In genomic region chr10:3046210-3046779, GRCh38 we compare ENCODE assay signal across 1 cellular context.
TF ChIP-seq lines count a peak whose summit lies in the region.

No MANE protein-coding gene starts in this region.

TF ChIP-seq in IMR-90, 13 proteins besides CTCF, POLR2A, EP300 and RAD21 (continued from another document):
- no peak for TF ChIP-seq ELK1 (IDR thresholded peaks at IDR 0.05; ENCODE audit: borderline replicate concordance, low read depth, low read length)
- no peak for TF ChIP-seq CEBPB (IDR thresholded peaks at IDR 0.05; ENCODE audit: low read depth, low read length)
- TF ChIP-seq FOS (IDR thresholded peaks at IDR 0.05; ENCODE audit: low read depth, low read length): no peak
- TF ChIP-seq RFX5 (IDR thresholded peaks at IDR 0.05; ENCODE audit: low read depth, low read length): no peak
- TF ChIP-seq SMC3 (IDR thresholded peaks at IDR 0.05; ENCODE audit: low read depth, low read length): no peak
- TF ChIP-seq RCOR1 (IDR thresholded peaks at IDR 0.05; ENCODE audit: insufficient replicate concordance, low read length): no peak
TF ChIP-seq in IMR-90: peak in this region for 0.
